7 cellular contexts compared by ENCODE assay signal in the genomic region with DNA sequence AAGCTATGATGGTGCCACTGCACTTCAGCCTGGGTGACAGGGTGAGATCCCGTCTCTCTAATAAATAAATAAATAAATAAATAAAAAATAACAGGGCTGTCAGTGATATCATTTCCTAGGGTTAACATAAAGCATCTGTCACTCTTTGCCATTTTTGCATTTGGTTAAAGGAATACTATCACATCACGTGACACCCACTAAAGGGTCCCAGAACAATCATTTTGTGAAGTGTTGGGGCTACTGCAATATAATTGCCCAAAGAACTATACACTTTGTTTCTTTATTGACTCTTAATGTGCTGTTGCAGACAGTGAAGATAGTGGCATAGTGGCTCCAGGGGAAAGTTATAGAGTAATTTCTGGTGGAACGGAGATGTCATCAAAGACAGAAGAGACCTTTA.
"Had no signal": no experiment of that assay in that cellular context is flagged by ENCODE, and none has a peak within 500 bp of the region (broad histone marks: within the 10 kb centered on the region; RNA-seq: fewer than 3 reads in every experiment).

No MANE protein-coding gene starts in this region.

- FAIRE-seq: H54 had no signal

- DNase-seq: GOT3, H9, HCEC 1CT, KG1 had no signal

- H3K4me3 ChIP-seq: GM23248 had no signal

- H3K9ac ChIP-seq: GM23248 had no signal

- H3K27ac ChIP-seq: GM23248, HL-60 had no signal

- H2AFZ ChIP-seq: GM23248 had no signal
